ENCODE assay signal across 36 cellular contexts in the genomic region with DNA sequence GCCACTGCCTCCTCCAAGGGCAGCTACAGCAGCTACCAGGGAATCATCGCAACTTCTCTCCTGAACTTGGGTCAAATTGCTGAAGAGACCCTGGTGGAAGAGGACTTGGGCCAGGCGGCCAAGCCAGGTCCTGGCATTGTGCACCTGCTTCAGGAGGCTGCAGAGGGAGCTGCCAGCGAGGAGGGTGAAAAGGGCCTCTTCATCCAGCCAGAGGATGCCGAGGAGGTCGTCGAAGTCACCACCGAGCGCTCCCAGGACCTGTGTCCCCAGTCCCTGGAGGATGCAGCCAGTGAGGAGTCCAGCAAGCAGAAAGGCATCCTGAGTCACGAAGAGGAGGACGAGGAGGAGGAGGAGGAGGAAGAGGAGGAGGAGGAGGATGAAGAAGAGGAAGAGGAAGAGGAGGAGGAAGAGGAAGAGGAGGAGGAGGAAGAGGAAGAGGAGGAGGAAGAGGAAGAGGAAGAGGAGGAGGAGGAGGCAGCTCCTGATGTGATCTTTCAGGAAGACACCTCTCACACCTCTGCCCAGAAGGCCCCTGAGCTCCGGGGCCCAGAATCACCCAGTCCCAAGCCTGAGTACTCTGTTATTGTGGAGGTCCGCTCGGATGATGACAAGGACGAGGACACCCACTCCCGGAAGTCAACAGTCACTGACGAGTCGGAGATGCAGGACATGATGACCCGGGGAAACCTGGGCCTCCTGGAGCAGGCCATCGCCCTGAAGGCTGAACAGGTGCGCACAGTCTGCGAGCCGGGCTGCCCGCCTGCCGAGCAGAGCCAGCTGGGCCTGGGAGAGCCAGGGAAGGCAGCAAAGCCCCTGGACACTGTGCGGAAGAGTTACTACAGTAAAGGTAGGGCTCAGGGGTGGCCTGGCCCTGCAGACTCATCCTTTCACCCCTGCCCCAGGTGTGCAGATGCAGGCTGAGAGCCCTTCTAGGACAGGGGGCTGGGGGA. TPM values are rescaled to one million over a fixed set of nuclear protein-coding genes. Genes with fewer than 3 reads are reported as not detected.
"Had no signal": no experiment of that assay in that cellular context is flagged by ENCODE, and none has a peak within 500 bp of the region (broad histone marks: within the 10 kb centered on the region; RNA-seq: fewer than 3 reads in every experiment).

No MANE protein-coding gene starts in this region.

- H3K27ac Mint-ChIP-seq: activated CD4-positive, alpha-beta T cell treated with anti-CD3 and anti-CD28 coated beads, Interleukin-2, amount 10 ng/mL, durations not matched to agents 24 days and 14 days; activated CD8-positive, alpha-beta T cell treated with anti-CD3 and anti-CD28 coated beads for 36 hours; activated naive CD8-positive, alpha-beta T cell treated with anti-CD3 and anti-CD28 coated beads for 36 hours; activated T-cell treated with anti-CD3 and anti-CD28 coated beads, Interleukin-2, amount 50 U/mL, for 72 hours; activated T-helper 17 cell treated with anti-CD3 and anti-CD28 coated beads, Interleukin-2, amount 50 U/mL, for 72 hours had no signal

- H3K36me3 ChIP-seq: brain microvascular endothelial cell, WERI-Rb-1 had no signal

- H3K4me1 Mint-ChIP-seq: activated CD4-positive, alpha-beta T cell treated with anti-CD3 and anti-CD28 coated beads, Interleukin-2, amount 10 ng/mL, durations not matched to agents 24 days and 14 days; activated naive CD8-positive, alpha-beta T cell treated with anti-CD3 and anti-CD28 coated beads for 36 hours; activated T-helper 17 cell treated with anti-CD3 and anti-CD28 coated beads, Interleukin-2, amount 50 U/mL, for 72 hours had no signal

- H3K9me3 Mint-ChIP-seq: activated CD4-positive, alpha-beta T cell treated with anti-CD3 and anti-CD28 coated beads, Interleukin-2, amount 10 ng/mL, durations not matched to agents 24 days and 14 days; activated CD8-positive, alpha-beta T cell treated with anti-CD3 and anti-CD28 coated beads for 36 hours; activated naive CD8-positive, alpha-beta T cell treated with anti-CD3 and anti-CD28 coated beads for 36 hours; activated T-cell treated with anti-CD3 and anti-CD28 coated beads, Interleukin-2, amount 50 U/mL, for 72 hours; activated T-helper 17 cell treated with anti-CD3 and anti-CD28 coated beads, Interleukin-2, amount 50 U/mL, for 72 hours had no signal

- DNase-seq: activated CD4-positive, alpha-beta T cell treated with anti-CD3 and anti-CD28 coated beads, Interleukin-2, amount 10 ng/mL, durations not matched to agents 24 days and 14 days; activated CD4-positive, alpha-beta T cell treated with anti-CD3 and anti-CD28 coated beads, Interleukin-2, amount 50 U/mL, for 4 hours; activated CD4-positive, CD25-positive, alpha-beta regulatory T cell; activated CD8-positive, alpha-beta T cell treated with anti-CD3 and anti-CD28 coated beads for 36 hours; activated effector memory CD4-positive, alpha-beta T cell treated with anti-CD3 and anti-CD28 coated beads, Interleukin-2, amount 50 U/mL, for 16 hours; activated naive CD4-positive, alpha-beta T cell; activated naive CD4-positive, alpha-beta T cell treated with anti-CD3 and anti-CD28 coated beads, Interleukin-2, amount 50 U/mL, for 16 hours; activated naive CD8-positive, alpha-beta T cell treated with anti-CD3 and anti-CD28 coated beads for 36 hours; activated T-cell treated with anti-CD3 and anti-CD28 coated beads, Interleukin-2, amount 50 U/mL, for 1 hour; activated T-cell treated with anti-CD3 and anti-CD28 coated beads, Interleukin-2, amount 50 U/mL, for 72 hours; amniotic stem cell; aorta; brain microvascular endothelial cell; central memory CD4-positive, alpha-beta T cell; MM.1S; MV-4-11; NCI-H1092; NCI-H1436 treated with DMSO at 0.1 percent for 48 hours; NCI-H1694 treated with DMSO at 0.1 percent for 48 hours; NCI-H2029; NCI-H345; NCI-H524 treated with DMSO at 0.1 percent for 48 hours; NK-92 treated with Interleukin-12 subunit alpha and Interleukin-12 subunit beta, amount 100 ng/mL, for 24 hours; PC-9; SIG-M5; T1000; WERI-Rb-1 had no signal

- H3K27ac ChIP-seq: brain microvascular endothelial cell, PC-9, RWPE1, WERI-Rb-1 had no signal

- H2AFZ ChIP-seq: PC-9 had no signal

- H3K4me3 Mint-ChIP-seq: activated CD4-positive, alpha-beta T cell treated with anti-CD3 and anti-CD28 coated beads, Interleukin-2, amount 10 ng/mL, durations not matched to agents 24 days and 14 days; activated CD8-positive, alpha-beta T cell treated with anti-CD3 and anti-CD28 coated beads for 36 hours; activated naive CD8-positive, alpha-beta T cell treated with anti-CD3 and anti-CD28 coated beads for 36 hours; activated T-cell treated with anti-CD3 and anti-CD28 coated beads, Interleukin-2, amount 50 U/mL, for 72 hours; activated T-helper 17 cell treated with anti-CD3 and anti-CD28 coated beads, Interleukin-2, amount 50 U/mL, for 72 hours had no signal

- ATAC-seq: activated CD8-positive, alpha-beta T cell treated with anti-CD3 and anti-CD28 coated beads for 36 hours; activated T-cell treated with anti-CD3 and anti-CD28 coated beads, Interleukin-2, amount 50 U/mL, for 72 hours; activated T-helper 17 cell treated with anti-CD3 and anti-CD28 coated beads, Interleukin-2, amount 50 U/mL, for 72 hours; Right ventricle myocardium inferior; SK-N-SH treated with all-trans-retinoic acid at 6 μM for 48 hours had no signal

- H3K4me3 ChIP-seq: PC-9 had no signal

- H3K36me3 Mint-ChIP-seq: activated naive CD8-positive, alpha-beta T cell treated with anti-CD3 and anti-CD28 coated beads for 36 hours had no signal

- H3K27me3 Mint-ChIP-seq: activated CD4-positive, alpha-beta T cell treated with anti-CD3 and anti-CD28 coated beads, Interleukin-2, amount 10 ng/mL, durations not matched to agents 24 days and 14 days; activated naive CD8-positive, alpha-beta T cell treated with anti-CD3 and anti-CD28 coated beads for 36 hours had no signal

- H3K4me2 ChIP-seq: PC-9 had no signal

RNA-seq across cellular contexts. Expression of a gene that starts 43.7 kb away (rescaled TPM):
- total RNA-seq: activated CD4-positive, alpha-beta T cell treated with anti-CD3 and anti-CD28 coated beads, Interleukin-2, amount 10 ng/mL, durations not matched to agents 24 days and 14 days; activated CD8-positive, alpha-beta memory T cell treated with anti-CD3 and anti-CD28 coated beads for 36 hours; activated CD8-positive, alpha-beta T cell treated with anti-CD3 and anti-CD28 coated beads for 36 hours; aorta; LHCN-M2; NCI-H460; PC-9; T-helper 1 cell treated with Interleukin-12 subunit alpha and Interleukin-12 subunit beta and Interleukin-4 antibody, amounts not matched to agents 30 ng/mL and 1 ng/mL, for 36 hours; T-helper 2 cell treated with Interferon-gamma antibody and Interleukin-4, amounts not matched to agents 100 ng/mL and 5 ng/mL, for 36 hours had no signal
